8 cellular contexts compared by ENCODE assay signal in the genomic region with DNA sequence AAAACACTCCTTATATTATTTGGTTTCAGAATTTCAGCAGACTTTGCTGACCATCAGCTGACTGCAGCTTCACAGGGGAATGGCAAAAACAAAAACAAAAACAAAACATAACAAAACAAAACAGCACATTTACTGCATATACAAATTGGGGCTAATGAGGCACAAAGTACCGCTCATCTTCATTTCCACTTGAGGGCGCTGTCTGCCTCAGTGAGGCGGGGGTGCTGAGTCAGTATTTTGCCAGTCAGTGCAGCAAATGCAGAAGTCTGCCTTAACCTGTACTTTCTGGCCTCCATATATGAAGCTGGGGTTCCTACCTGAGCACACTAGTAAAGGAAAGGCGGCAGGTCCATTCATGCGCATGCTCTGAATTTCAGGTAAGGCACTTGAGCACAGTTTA. TPM values are rescaled to one million over a fixed set of nuclear protein-coding genes. Genes with fewer than 3 reads are reported as not detected.
DNase-seq lines count a peak whose midpoint lies in the region; ATAC-seq, FAIRE-seq and TF ChIP-seq lines count a peak whose summit lies in the region.

No MANE protein-coding gene starts in this region.

- no peaks in the 10 kb centered on the region for H3K36me3 ChIP-seq in smooth muscle cell (ENCODE audit: low read depth)

- H3K9me3 ChIP-seq in smooth muscle cell (replicated peaks; ENCODE audit: low read depth), result no peaks in the 10 kb centered on the region

- peaks cover 24% of the 10 kb centered on the region for H3K27me3 ChIP-seq in smooth muscle cell (ENCODE audit: low read depth)

- 33% methylated on average over 5 of the region's 5 CpGs for WGBS in smooth muscle cell (ENCODE audit: low lambda C conversion rate)

- H3K79me2 ChIP-seq in smooth muscle cell (ENCODE audit: low read depth), result no peaks in the 10 kb centered on the region

- H3K4me1 ChIP-seq in smooth muscle cell (ENCODE audit: low read depth), result no peaks in the 10 kb centered on the region

- no peaks in the 10 kb centered on the region for H4K20me1 ChIP-seq in smooth muscle cell (ENCODE audit: low read depth)

- no peak overlapping the region for H3K27ac ChIP-seq in smooth muscle cell (ENCODE audit: low read depth)

- ATAC-seq in HG03432 (IDR thresholded peaks at IDR 0.05; ENCODE audit: unreplicated experiment) (peak; percentile 67), GM18867 (IDR thresholded peaks at IDR 0.05; ENCODE audit: unreplicated experiment) (no peak)

- no peak overlapping the region for H3K4me2 ChIP-seq in smooth muscle cell

- peak; percentile 55 for TF ChIP-seq CTCF in smooth muscle cell (IDR thresholded peaks at IDR 0.05; ENCODE audit: borderline replicate concordance, insufficient read depth, poor library complexity, severe bottlenecking)

- H3K9ac ChIP-seq in smooth muscle cell (ENCODE audit: low read depth), result no peak overlapping the region

- H2AFZ ChIP-seq in smooth muscle cell (ENCODE audit: low read depth), result no peak overlapping the region

- DNase-seq in NCI-H2029 (lab: John Stamatoyannopoulos, UW) (peak; percentile 1), NCI-H2029 treated with DMSO at 0.1 percent for 48 hours (lab: John Stamatoyannopoulos, UW) (no peak), T-helper 9 cell (peak; percentile 6), ecto neural progenitor cell (ENCODE audit: low spot score) (peak; percentile 56), smooth muscle cell (lab: John Stamatoyannopoulos, UW; ENCODE audit: unreplicated experiment) (no peak), RCC 7860 (ENCODE audit: low spot score) (no peak)

- no peaks in the 10 kb centered on the region for H3F3A ChIP-seq in smooth muscle cell (ENCODE audit: low read depth)

- FAIRE-seq in RCC 7860 (lab: Jason Lieb, UNC), result no peak

- H3K4me3 ChIP-seq in smooth muscle cell, result no peak overlapping the region

RNA-seq across cellular contexts. Expression of a gene that starts 13.5 kb away (rescaled TPM):
- 0.58 TPM in 1 of 2 replicates, not detected in the other for total RNA-seq in smooth muscle cell
- not detected in 2 replicates for polyA plus RNA-seq in smooth muscle cell

Comparison
In these comparisons a context has a peak if more than half of its experiments do, and no peak if none do; other contexts are left out.
1. DNase-seq: peak in NCI-H2029 (single experiment), T-helper 9 cell (single experiment) and ecto neural progenitor cell (single experiment); none in NCI-H2029 treated with DMSO at 0.1 percent for 48 hours (single experiment), smooth muscle cell (single experiment) and RCC 7860 (single experiment).